ENCODE assay signal across 10 cellular contexts in the genomic region with DNA sequence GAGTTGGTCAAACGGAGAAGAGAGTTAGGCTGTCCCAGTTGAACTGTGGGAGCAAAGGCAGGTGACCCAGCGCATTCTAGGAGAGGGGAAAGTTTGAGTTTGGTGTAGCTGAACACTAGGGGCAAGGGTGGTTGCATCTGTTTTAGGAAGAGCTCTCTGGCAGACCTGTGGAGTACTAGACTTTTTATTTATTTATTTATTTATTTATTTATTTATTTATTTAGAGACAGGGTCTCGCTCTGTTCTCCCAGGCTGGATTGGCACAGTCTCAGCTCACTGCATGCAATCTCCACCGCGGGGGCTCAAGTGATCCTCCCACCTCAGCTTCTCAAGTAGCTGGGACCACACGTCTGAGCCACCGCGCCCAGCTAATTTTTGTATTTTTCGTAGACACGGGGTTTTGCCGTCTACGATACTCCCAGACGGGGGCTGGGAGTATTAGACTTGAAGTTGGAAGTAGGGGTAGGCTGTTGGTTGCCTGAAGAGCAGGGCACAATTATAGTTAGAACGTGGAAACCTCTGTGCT. TPM values are rescaled to one million over a fixed set of nuclear protein-coding genes. Genes with fewer than 3 reads are reported as not detected.
DNase-seq lines count a peak whose midpoint lies in the region; ATAC-seq and TF ChIP-seq lines count a peak whose summit lies in the region.
"Had no signal": no experiment of that assay in that cellular context is flagged by ENCODE, and none has a peak within 500 bp of the region (broad histone marks: within the 10 kb centered on the region; RNA-seq: fewer than 3 reads in every experiment).

No MANE protein-coding gene starts in this region.

- H3K27me3 Mint-ChIP-seq in activated naive CD4-positive, alpha-beta T cell treated with anti-CD3 and anti-CD28 coated beads for 36 hours (ENCODE audit: low read depth) = no peaks in the 10 kb centered on the region
- no peaks in the 10 kb centered on the region for H3K27me3 Mint-ChIP-seq in activated naive CD8-positive, alpha-beta T cell treated with anti-CD3 and anti-CD28 coated beads for 36 hours

- in situ Hi-C loops in transverse colon (cut with MboI; ENCODE audit: low pct_ligation_motif_present in 1 of 4, low pct_unique_long_range_greater_than_20kb in 1 of 4, low sequenced_read_pairs in 3 of 4) = no loop called here

- no peak for TF ChIP-seq EP300 in transverse colon (IDR thresholded peaks at IDR 0.05; ENCODE audit: low read depth)

- intact Hi-C loops in activated naive CD4-positive, alpha-beta T cell treated with anti-CD3 and anti-CD28 coated beads for 36 hours (cut with micrococcal nuclease) = loop anchor here (1.0 to 10.0 kb wide), 6 partner anchors 53 to 625 kb away; partner anchors contain the start of genes GVQW3 and THAP12
- intact Hi-C loops in transverse colon (cut with DNase I; ENCODE audit: low total_unique reads) = no loop called here

- DNase-seq in activated naive CD4-positive, alpha-beta T cell treated with anti-CD3 and anti-CD28 coated beads for 36 hours = no peak
- no peak for DNase-seq in activated naive CD4-positive, alpha-beta T cell treated with Interleukin-2 at 50 U/mL for 16 hours
- DNase-seq in activated naive CD8-positive, alpha-beta T cell treated with anti-CD3 and anti-CD28 coated beads for 36 hours = no peak
- DNase-seq in transverse colon (no peak), coronary artery (ENCODE audit: low spot score) (no peak), NCI-H1092 (lab: John Stamatoyannopoulos, UW) (no peak)

- no peaks in the 10 kb centered on the region for H3K27me3 ChIP-seq in muscle layer of duodenum (ENCODE audit: low read depth, low read length)
- no peaks in the 10 kb centered on the region for H3K27me3 ChIP-seq in transverse colon
- H3K27me3 ChIP-seq: BE2C, body of pancreas had no signal

- H3K27ac ChIP-seq in muscle layer of duodenum (ENCODE audit: low read length) (peak overlapping the region; percentile 56), transverse colon (peak overlapping the region; percentile 85 to 93 (median 88)), coronary artery (no peak overlapping the region)

- H3K4me3 Mint-ChIP-seq in activated naive CD4-positive, alpha-beta T cell treated with anti-CD3 and anti-CD28 coated beads for 36 hours = peak overlapping the region; percentile 78
- peak overlapping the region; percentile 77 for H3K4me3 Mint-ChIP-seq in activated naive CD8-positive, alpha-beta T cell treated with anti-CD3 and anti-CD28 coated beads for 36 hours

- no peaks in the 10 kb centered on the region for H3K36me3 ChIP-seq in muscle layer of duodenum (ENCODE audit: control insufficient read depth in 1 of 2, insufficient read depth in 2 of 2, low read length in 2 of 2)
- H3K36me3 ChIP-seq in transverse colon = no peaks in the 10 kb centered on the region
- H3K36me3 ChIP-seq: BE2C had no signal

- H3K4me1 Mint-ChIP-seq in activated naive CD4-positive, alpha-beta T cell treated with anti-CD3 and anti-CD28 coated beads for 36 hours (ENCODE audit: low read depth) = peaks cover 14% of the 10 kb centered on the region
- H3K4me1 Mint-ChIP-seq in activated naive CD8-positive, alpha-beta T cell treated with anti-CD3 and anti-CD28 coated beads for 36 hours = peaks cover 21% of the 10 kb centered on the region

- H3K36me3 Mint-ChIP-seq in activated naive CD4-positive, alpha-beta T cell treated with anti-CD3 and anti-CD28 coated beads for 36 hours (ENCODE audit: low read depth) = no peaks in the 10 kb centered on the region
- no peaks in the 10 kb centered on the region for H3K36me3 Mint-ChIP-seq in activated naive CD8-positive, alpha-beta T cell treated with anti-CD3 and anti-CD28 coated beads for 36 hours

- CTCF ChIA-PET in activated naive CD4-positive, alpha-beta T cell treated with anti-CD3 and anti-CD28 coated beads for 36 hours (lab: Charles Lee) = interaction anchor here (0.6 to 1.4 kb wide), 6 partner anchors 51 to 565 kb away, joined by 3 to 5 read pairs (median 4); no protein-coding TSS in a partner anchor

- no peak for TF ChIP-seq POLR2A in transverse colon (IDR thresholded peaks at IDR 0.05)

- no peaks in the 10 kb centered on the region for H3K9me3 Mint-ChIP-seq in activated naive CD4-positive, alpha-beta T cell treated with anti-CD3 and anti-CD28 coated beads for 36 hours
- H3K9me3 Mint-ChIP-seq in activated naive CD8-positive, alpha-beta T cell treated with anti-CD3 and anti-CD28 coated beads for 36 hours = no peaks in the 10 kb centered on the region

- peaks cover 6 to 14% of the 10 kb centered on the region in 2 donors for H3K4me1 ChIP-seq in muscle layer of duodenum (ENCODE audit: control insufficient read depth in 1 of 2, insufficient read depth in 2 of 2, low read length in 2 of 2)
- peaks cover 0 to 25% (median 14%) of the 10 kb centered on the region in 4 donors for H3K4me1 ChIP-seq in transverse colon

- ATAC-seq in GM21367 (IDR thresholded peaks at IDR 0.05; ENCODE audit: unreplicated experiment) = no peak

- TF ChIP-seq CTCF in transverse colon (IDR thresholded peaks at IDR 0.05) (no peak), coronary artery (IDR thresholded peaks at IDR 0.05) (no peak)

- no peak overlapping the region for H3K4me3 ChIP-seq in muscle layer of duodenum (ENCODE audit: low read depth in 1 of 2, low read length in 2 of 2)
- H3K4me3 ChIP-seq in transverse colon = no peak overlapping the region
- no peak overlapping the region for H3K4me3 ChIP-seq in coronary artery
- H3K4me3 ChIP-seq: body of pancreas had no signal

- 92 to 95% methylated on average over 8 to 14 of the region's 14 CpGs for WGBS in transverse colon (ENCODE audit: low coverage in 1 of 2), 2 donors

- H3K9me3 ChIP-seq in muscle layer of duodenum (ENCODE audit: control insufficient read depth in 1 of 2, low read length in 2 of 2) (no peaks in the 10 kb centered on the region), transverse colon (no peaks in the 10 kb centered on the region)
- H3K9me3 ChIP-seq: BE2C, body of pancreas had no signal

- H3K27ac Mint-ChIP-seq in activated naive CD4-positive, alpha-beta T cell treated with anti-CD3 and anti-CD28 coated beads for 36 hours = no peak overlapping the region
- H3K27ac Mint-ChIP-seq in activated naive CD8-positive, alpha-beta T cell treated with anti-CD3 and anti-CD28 coated beads for 36 hours = peak overlapping the region; percentile 39

RNA-seq across cellular contexts. Expression of gene ACER3, which starts 0.9 kb away (rescaled TPM):
- total RNA-seq in activated naive CD4-positive, alpha-beta T cell treated with anti-CD3 and anti-CD28 coated beads for 36 hours = 10 to 100 TPM in 1 of 2 experiments, 1 to 10 TPM in 1; 7.6 to 10.0 TPM
- total RNA-seq in activated naive CD8-positive, alpha-beta T cell treated with anti-CD3 and anti-CD28 coated beads for 36 hours = 10 to 100 TPM; 10.7 to 11.6 TPM
- 10 to 100 TPM in 3 of 4 donors, 1 to 10 TPM in 1; 8.8 to 72.2 (median 29.4) TPM for total RNA-seq in transverse colon

Comparison
In these comparisons a context has a peak if more than half of its experiments do, and no peak if none do; other contexts are left out.
1. H3K27ac ChIP-seq: peak in muscle layer of duodenum (single experiment) and transverse colon (4 of 4); none in coronary artery (0 of 2).